In genomic region chr1:145906954-145907755, GRCh38 we compare ENCODE assay signal across 16 cellular contexts. TPM values are rescaled to one million over a fixed set of nuclear protein-coding genes. Genes with fewer than 3 reads are reported as not detected.
A peak's percentile ranks its signal among the peaks of the same experiment; 100 is the strongest.
DNase-seq lines count a peak whose midpoint lies in the region; ATAC-seq and TF ChIP-seq lines count a peak whose summit lies in the region.
"Had no signal": no experiment of that assay in that cellular context is flagged by ENCODE, and none has a peak within 500 bp of the region (broad histone marks: within the 10 kb centered on the region; RNA-seq: fewer than 3 reads in every experiment).

No MANE protein-coding gene starts in this region.

- peaks cover 14% of the 10 kb centered on the region for H3K36me3 ChIP-seq in MG63
- H3K36me3 ChIP-seq: neural progenitor cell had no signal

- peak; percentile 32 for DNase-seq in MG63
- peak; percentile 71 for DNase-seq in coronary artery (ENCODE audit: low spot score)
- DNase-seq in posterior vena cava (ENCODE audit: low spot score): peak; percentile 52
- DNase-seq in activated T-cell treated with anti-CD3 and anti-CD28 coated beads, Interleukin-2, amount 50 U/mL, for 4 hours: no peak
- DNase-seq in cerebellum (ENCODE audit: low spot score): no peak
- no peak for DNase-seq in type B pancreatic cell (ENCODE audit: extremely low spot score, unreplicated experiment)
- DNase-seq: activated CD8-positive, alpha-beta T cell treated with anti-CD3 and anti-CD28 coated beads for 36 hours; activated effector memory CD4-positive, alpha-beta T cell treated with anti-CD3 and anti-CD28 coated beads, Interleukin-2, amount 50 U/mL, for 16 hours; body of pancreas; C1 segment of cervical spinal cord; NK-92 treated with Interleukin-12 subunit alpha and Interleukin-12 subunit beta, amount 100 ng/mL, for 24 hours had no signal

- H3K9me3 Mint-ChIP-seq in activated T-cell treated with anti-CD3 and anti-CD28 coated beads, Interleukin-2, amount 50 U/mL, for 4 hours: no peaks in the 10 kb centered on the region
- H3K9me3 Mint-ChIP-seq in type B pancreatic cell: no peaks in the 10 kb centered on the region
- H3K9me3 Mint-ChIP-seq: activated CD8-positive, alpha-beta T cell treated with anti-CD3 and anti-CD28 coated beads for 36 hours; neural progenitor cell had no signal

- H3K27me3 ChIP-seq in MG63: no peaks in the 10 kb centered on the region
- H3K27me3 ChIP-seq: body of pancreas, neural progenitor cell had no signal

- H3K27ac ChIP-seq in coronary artery: peak overlapping the region; percentile 45 to 66
- H3K27ac ChIP-seq: body of pancreas, neural progenitor cell had no signal

- H3K4me3 Mint-ChIP-seq in activated T-cell treated with anti-CD3 and anti-CD28 coated beads, Interleukin-2, amount 50 U/mL, for 4 hours: no peak overlapping the region
- no peak overlapping the region for H3K4me3 Mint-ChIP-seq in type B pancreatic cell
- H3K4me3 Mint-ChIP-seq: activated CD8-positive, alpha-beta T cell treated with anti-CD3 and anti-CD28 coated beads for 36 hours; neural progenitor cell had no signal

- H3K4me3 ChIP-seq in MG63 (no peak overlapping the region), coronary artery (no peak overlapping the region)
- H3K4me3 ChIP-seq: body of pancreas, GM12878, neural progenitor cell had no signal

- peaks cover 15% of the 10 kb centered on the region for H3K36me3 Mint-ChIP-seq in activated T-cell treated with anti-CD3 and anti-CD28 coated beads, Interleukin-2, amount 50 U/mL, for 4 hours (ENCODE audit: insufficient read depth)
- peaks cover 3% of the 10 kb centered on the region for H3K36me3 Mint-ChIP-seq in type B pancreatic cell

- H3K27me3 Mint-ChIP-seq in activated T-cell treated with anti-CD3 and anti-CD28 coated beads, Interleukin-2, amount 50 U/mL, for 4 hours (ENCODE audit: low read depth): no peaks in the 10 kb centered on the region
- no peaks in the 10 kb centered on the region for H3K27me3 Mint-ChIP-seq in type B pancreatic cell
- H3K27me3 Mint-ChIP-seq: activated CD8-positive, alpha-beta T cell treated with anti-CD3 and anti-CD28 coated beads for 36 hours had no signal

- H3K4me1 Mint-ChIP-seq in activated T-cell treated with anti-CD3 and anti-CD28 coated beads, Interleukin-2, amount 50 U/mL, for 4 hours (ENCODE audit: low read depth): peaks cover 5% of the 10 kb centered on the region
- peaks cover 5% of the 10 kb centered on the region for H3K4me1 Mint-ChIP-seq in type B pancreatic cell (ENCODE audit: unreplicated experiment)

- no peak overlapping the region for H3K27ac Mint-ChIP-seq in type B pancreatic cell
- H3K27ac Mint-ChIP-seq: activated CD8-positive, alpha-beta T cell treated with anti-CD3 and anti-CD28 coated beads for 36 hours had no signal

- TF ChIP-seq CTCF in coronary artery (IDR thresholded peaks at IDR 0.05): no peak
- no peak for TF ChIP-seq CTCF in type B pancreatic cell (conservative IDR thresholded peaks at IDR 0.05)

- intact Hi-C loops in posterior vena cava (cut with DNase I): no loop called here

- H3K9me3 ChIP-seq in MG63: no peaks in the 10 kb centered on the region
- H3K9me3 ChIP-seq: body of pancreas had no signal

- no peak for ATAC-seq in activated T-cell treated with anti-CD3 and anti-CD28 coated beads, Interleukin-2, amount 50 U/mL, for 4 hours
- ATAC-seq: activated CD8-positive, alpha-beta T cell treated with anti-CD3 and anti-CD28 coated beads for 36 hours; body of pancreas; GM12878; left lobe of liver; SK-N-SH treated with all-trans-retinoic acid at 6 μM for 48 hours had no signal

RNA-seq across cellular contexts. Expression of gene ITGA10, which starts 2.7 kb away (rescaled TPM):
- total RNA-seq in MG63 (2014; rRNA removed; shearing (Covaris generic); ENCODE audit: low replicate concordance): 0.10 and 0.20 TPM in 2 replicates
- 1 to 10 TPM; 5.7 to 9.0 TPM for total RNA-seq in posterior vena cava
- 1 to 10 TPM; 1.2 to 1.4 (median 1.2) TPM for total RNA-seq in activated T-cell treated with anti-CD3 and anti-CD28 coated beads, Interleukin-2, amount 50 U/mL, for 4 hours
- total RNA-seq in cerebellum: 2.2 TPM
- 0.81 and 2.7 TPM in 2 replicates for total RNA-seq in type B pancreatic cell (ENCODE audit: low replicate concordance)

RNA-seq across cellular contexts. Expression of gene PEX11B, which starts 11.4 kb away (rescaled TPM):
- total RNA-seq in MG63 (2014; rRNA removed; shearing (Covaris generic); ENCODE audit: low replicate concordance): 19.3 and 20.6 TPM in 2 replicates
- total RNA-seq in posterior vena cava: 10 to 100 TPM; 19.8 to 24.4 TPM
- 10 to 100 TPM; 26.3 to 28.6 (median 28.0) TPM for total RNA-seq in activated T-cell treated with anti-CD3 and anti-CD28 coated beads, Interleukin-2, amount 50 U/mL, for 4 hours
- 22.5 TPM for total RNA-seq in cerebellum
- 31.2 and 32.2 TPM in 2 replicates for total RNA-seq in type B pancreatic cell (ENCODE audit: low replicate concordance)

RNA-seq across cellular contexts. Expression of gene RBM8A, which starts 20.1 kb away (rescaled TPM):
- 52.3 and 69.3 TPM in 2 replicates for total RNA-seq in MG63 (2014; rRNA removed; shearing (Covaris generic); ENCODE audit: low replicate concordance)
- total RNA-seq in posterior vena cava: 10 to 100 TPM; 81.0 to 83.3 TPM
- 100 to 1,000 TPM; 603 to 609 (median 606) TPM for total RNA-seq in activated T-cell treated with anti-CD3 and anti-CD28 coated beads, Interleukin-2, amount 50 U/mL, for 4 hours
- total RNA-seq in cerebellum: 74.4 TPM
- 118 and 160 TPM in 2 replicates for total RNA-seq in type B pancreatic cell (ENCODE audit: low replicate concordance)

RNA-seq across cellular contexts. Expression of gene ANKRD35, which starts 21.5 kb away (rescaled TPM):
- total RNA-seq in MG63 (2014; rRNA removed; shearing (Covaris generic); ENCODE audit: low replicate concordance): not detected in 2 replicates
- total RNA-seq in posterior vena cava (1 to 10 TPM; 5.0 to 7.0 TPM), cerebellum (0.73 TPM), type B pancreatic cell (ENCODE audit: low replicate concordance) (0.12 and 0.56 TPM in 2 replicates)
- total RNA-seq in activated T-cell treated with anti-CD3 and anti-CD28 coated beads, Interleukin-2, amount 50 U/mL, for 4 hours: under 1 TPM; 0.05 to 0.42 (median 0.10) TPM
- total RNA-seq: Daoy had no signal

RNA-seq across cellular contexts. Expression of gene PIAS3, which starts 48.3 kb away (rescaled TPM):
- 5.6 and 11.0 TPM in 2 replicates for total RNA-seq in MG63 (2014; rRNA removed; shearing (Covaris generic); ENCODE audit: low replicate concordance)
- total RNA-seq in posterior vena cava (10 to 100 TPM; 28.6 to 34.7 TPM), cerebellum (11.1 TPM), type B pancreatic cell (ENCODE audit: low replicate concordance) (18.4 and 40.0 TPM in 2 replicates)
- 10 to 100 TPM; 10.6 to 14.2 (median 12.0) TPM for total RNA-seq in activated T-cell treated with anti-CD3 and anti-CD28 coated beads, Interleukin-2, amount 50 U/mL, for 4 hours

Comparison
In these comparisons a context has a peak if more than half of its experiments do, and no peak if none do; other contexts are left out.
1. DNase-seq: peak in MG63 (single experiment), coronary artery (single experiment) and posterior vena cava (single experiment); none in activated T-cell treated with anti-CD3 and anti-CD28 coated beads, Interleukin-2, amount 50 U/mL, for 4 hours (single experiment), cerebellum (single experiment) and type B pancreatic cell (single experiment).